In genomic region chrX:40644821-40645358, GRCh38 we compare ENCODE assay signal across 8 cellular contexts. TPM values are rescaled to one million over a fixed set of nuclear protein-coding genes. Genes with fewer than 3 reads are reported as not detected.
DNase-seq lines count a peak whose midpoint lies in the region; ATAC-seq lines count a peak whose summit lies in the region.

No MANE protein-coding gene starts in this region.

- H3K9me3 ChIP-seq in SJSA1 (replicated peaks): no peaks in the 10 kb centered on the region

- peak overlapping the region; percentile 34 for H3K4me3 ChIP-seq in SJSA1

- peak overlapping the region; percentile 97 for H3K27ac Mint-ChIP-seq in activated naive CD8-positive, alpha-beta T cell

- H3K36me3 ChIP-seq in SJSA1: no peaks in the 10 kb centered on the region

- peaks cover 40% of the 10 kb centered on the region for H3K4me1 Mint-ChIP-seq in activated naive CD8-positive, alpha-beta T cell (ENCODE audit: low read depth)

- H3K27ac ChIP-seq in SJSA1: peak overlapping the region; percentile 79

- ATAC-seq in HG02678 (IDR thresholded peaks at IDR 0.05; ENCODE audit: unreplicated experiment) (peak; percentile 34), Right ventricle myocardium superior (ENCODE audit: poor library complexity) (peak; percentile 46), sciatic nerve (peak; percentile 64)

- H3K4me1 ChIP-seq in SJSA1 (replicated peaks): peaks cover 20% of the 10 kb centered on the region

- intact Hi-C loops in Right ventricle myocardium superior (cut with DNase I) (no loop called here), sciatic nerve (cut with DNase I) (no loop called here)

- no peaks in the 10 kb centered on the region for H3K9me3 Mint-ChIP-seq in activated naive CD8-positive, alpha-beta T cell (ENCODE audit: low read depth)

- H3K4me3 Mint-ChIP-seq in activated naive CD8-positive, alpha-beta T cell: peak overlapping the region; percentile 98

- no peaks in the 10 kb centered on the region for H3K27me3 ChIP-seq in SJSA1 (replicated peaks)

- no peaks in the 10 kb centered on the region for H3K27me3 Mint-ChIP-seq in activated naive CD8-positive, alpha-beta T cell

- H3K36me3 Mint-ChIP-seq in activated naive CD8-positive, alpha-beta T cell: peaks cover 2% of the 10 kb centered on the region

- peak; percentile 52 for DNase-seq in GM04503 (ENCODE audit: low read depth)
- DNase-seq in SJSA1 (ENCODE audit: low read depth in 1 of 2, low spot score in 2 of 2): peak; percentile 55 to 75
- peak; percentile 47 for DNase-seq in Right ventricle myocardium superior
- DNase-seq in sciatic nerve (ENCODE audit: low spot score): peak; percentile 70
- no peak for DNase-seq in NCI-H345 treated with DMSO at 0.1 percent for 48 hours (lab: John Stamatoyannopoulos, UW; ENCODE audit: unreplicated experiment)
- no peak for DNase-seq in NCI-H748 (lab: John Stamatoyannopoulos, UW; ENCODE audit: unreplicated experiment)

RNA-seq across cellular contexts. Expression of gene CXorf38, which starts 2.5 kb away (rescaled TPM):
- 20.8 and 21.2 TPM in 2 replicates for total RNA-seq in SJSA1 (2014; rRNA removed; shearing (Covaris generic))
- 4.8 TPM for total RNA-seq in Right ventricle myocardium superior
- 14.0 TPM for total RNA-seq in sciatic nerve

RNA-seq across cellular contexts. Expression of gene MPC1L, which starts 21.7 kb away (rescaled TPM):
- not detected in 2 replicates for total RNA-seq in SJSA1 (2014; rRNA removed; shearing (Covaris generic))
- total RNA-seq in Right ventricle myocardium superior: not detected
- not detected for total RNA-seq in sciatic nerve

Comparison
In these comparisons a context has a peak if more than half of its experiments do, and no peak if none do; other contexts are left out.
1. DNase-seq: peak in GM04503 (single experiment), SJSA1 (2 of 2), Right ventricle myocardium superior (single experiment) and sciatic nerve (single experiment); none in NCI-H345 treated with DMSO at 0.1 percent for 48 hours (single experiment) and NCI-H748 (single experiment).
2. Peak in every context shown above with its lines, with median percentiles within 50 percentile points of each other: ATAC-seq.